In the genomic region with DNA sequence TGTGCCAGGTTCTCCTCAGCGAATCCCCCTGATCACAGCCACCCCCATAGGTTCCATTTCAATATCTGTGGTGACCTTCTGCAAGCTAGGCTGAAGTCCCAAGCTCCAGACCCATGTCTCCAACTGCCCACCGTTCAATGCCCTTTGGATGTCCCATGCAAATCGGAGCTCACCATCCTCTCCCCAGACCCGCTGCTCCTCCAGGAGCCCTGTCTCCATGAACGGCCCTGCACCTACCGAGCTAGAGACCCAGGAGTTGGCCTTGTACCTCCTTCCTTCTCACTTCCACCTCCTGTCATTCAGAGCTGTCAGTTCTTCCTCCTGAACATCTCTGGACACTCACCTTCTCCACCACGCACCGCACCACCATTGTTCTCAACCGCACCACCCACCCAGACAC, we compare ENCODE assay signal across 10 cellular contexts. TPM values are rescaled to one million over a fixed set of nuclear protein-coding genes. Genes with fewer than 3 reads are reported as not detected.
A peak's percentile ranks its signal among the peaks of the same experiment; 100 is the strongest.
DNase-seq lines count a peak whose midpoint lies in the region; ATAC-seq and TF ChIP-seq lines count a peak whose summit lies in the region.
"Had no signal": no experiment of that assay in that cellular context is flagged by ENCODE, and none has a peak within 500 bp of the region (broad histone marks: within the 10 kb centered on the region; RNA-seq: fewer than 3 reads in every experiment).

No MANE protein-coding gene starts in this region.

- ATAC-seq in GM21737 (IDR thresholded peaks at IDR 0.05; ENCODE audit: unreplicated experiment) = no peak

- no peaks in the 10 kb centered on the region for H3K9me3 ChIP-seq in CD4-positive, alpha-beta memory T cell (ENCODE audit: control insufficient read depth in 1 of 2, low read length in 2 of 2)
- H3K9me3 ChIP-seq in OCI-LY1 (ENCODE audit: low read length) = no peaks in the 10 kb centered on the region

- no peak overlapping the region for H3K27ac ChIP-seq in CD4-positive, alpha-beta memory T cell (ENCODE audit: low read depth, low read length)
- no peak overlapping the region for H3K27ac ChIP-seq in OCI-LY1 (ENCODE audit: low read depth, low read length, poor library complexity, severe bottlenecking)

- no peaks in the 10 kb centered on the region for H3K27me3 Mint-ChIP-seq in CD4-positive, alpha-beta memory T cell
- H3K27me3 Mint-ChIP-seq in endothelial cell (ENCODE audit: unreplicated experiment) (peaks cover 4% of the 10 kb centered on the region), osteocyte (ENCODE audit: unreplicated experiment) (no peaks in the 10 kb centered on the region)

- no peak for TF ChIP-seq CTCF in OCI-LY1 (IDR thresholded peaks at IDR 0.05; ENCODE audit: low read length)
- TF ChIP-seq CTCF in endothelial cell (IDR thresholded peaks at IDR 0.05; ENCODE audit: unreplicated experiment) = no peak
- TF ChIP-seq CTCF in osteocyte (IDR thresholded peaks at IDR 0.05) = no peak

- H3K79me2 ChIP-seq in OCI-LY1 (ENCODE audit: insufficient read depth, low read length) = no peaks in the 10 kb centered on the region

- POLR2A ChIA-PET in CD4-positive, alpha-beta memory T cell (lab: Charles Lee; ENCODE audit: partially characterized antibody) = interaction anchor here (0.8 to 1.5 kb wide), 3 partner anchors 10 to 375 kb away, joined by 4 read pairs; a partner anchor contains a TSS

- H3K36me3 ChIP-seq in CD4-positive, alpha-beta memory T cell (ENCODE audit: insufficient read depth, low read length) = no peaks in the 10 kb centered on the region
- H3K36me3 ChIP-seq in OCI-LY1 (ENCODE audit: insufficient read depth, low read length) = no peaks in the 10 kb centered on the region; the same call in 1 of the 2 replicates

- CTCF ChIA-PET in CD4-positive, alpha-beta memory T cell (lab: Charles Lee; ENCODE audit: partially characterized antibody) = interaction anchor here (2.8 to 3.1 kb wide), 2 partner anchors 12 to 13 kb away, joined by 8 to 21 read pairs; no protein-coding TSS in a partner anchor

- no peak overlapping the region for H2AFZ ChIP-seq in OCI-LY1 (ENCODE audit: low read length)

- peak overlapping the region; percentile 42 to 93 for H3K4me3 ChIP-seq in CD4-positive, alpha-beta memory T cell (ENCODE audit: low read length in 2 of 2)
- peak overlapping the region; percentile 90 for H3K4me3 ChIP-seq in OCI-LY1 (ENCODE audit: low read depth, low read length, poor library complexity, severe bottlenecking)

- peak overlapping the region; percentile 70 for H3K4me2 ChIP-seq in OCI-LY1 (ENCODE audit: low read length)

- no peaks in the 10 kb centered on the region for H3K9me3 Mint-ChIP-seq in CD4-positive, alpha-beta memory T cell
- H3K9me3 Mint-ChIP-seq in endothelial cell (ENCODE audit: unreplicated experiment) = no peaks in the 10 kb centered on the region
- H3K9me3 Mint-ChIP-seq in osteocyte (ENCODE audit: unreplicated experiment) = no peaks in the 10 kb centered on the region

- DNase-seq in CD4-positive, alpha-beta memory T cell = no peak
- DNase-seq in endothelial cell (ENCODE audit: low spot score) (no peak), osteocyte (ENCODE audit: extremely low spot score, unreplicated experiment) (peak; percentile 51), HuH-7 (ENCODE audit: low spot score) (no peak), CD1c-positive myeloid dendritic cell (ENCODE audit: extremely low spot score) (no peak)
- no peak for DNase-seq in stimulated activated CD4-positive, alpha-beta T cell treated with anti-CD3 and anti-CD28 coated beads, Interleukin-4, amount 100 ng/mL, for 24 hours
- DNase-seq: NCI-H1105, retina had no signal

- no peaks in the 10 kb centered on the region for H3F3A ChIP-seq in OCI-LY1 (ENCODE audit: insufficient read depth, low read length)

- peak overlapping the region; percentile 97 to 99 (median 98) for H3K4me3 Mint-ChIP-seq in CD4-positive, alpha-beta memory T cell
- H3K4me3 Mint-ChIP-seq in endothelial cell (ENCODE audit: unreplicated experiment) (peak overlapping the region; percentile 98), osteocyte (ENCODE audit: unreplicated experiment) (peak overlapping the region; percentile 99)

- intact Hi-C loops in CD4-positive, alpha-beta memory T cell (cut with micrococcal nuclease) = loop anchor here (5.0 kb wide), 1 partner anchor 324 kb away; no protein-coding TSS in a partner anchor

- peaks cover 17% of the 10 kb centered on the region for H3K4me1 ChIP-seq in CD4-positive, alpha-beta memory T cell (ENCODE audit: insufficient read depth, low read length)
- H3K4me1 ChIP-seq in OCI-LY1 (ENCODE audit: insufficient read depth, low read length, severe bottlenecking) = peaks cover 17% of the 10 kb centered on the region

- H3K4me1 Mint-ChIP-seq in CD4-positive, alpha-beta memory T cell = peaks cover 7 to 33% (median 20%) of the 10 kb centered on the region in 4 donors
- peaks cover 16% of the 10 kb centered on the region for H3K4me1 Mint-ChIP-seq in endothelial cell (ENCODE audit: unreplicated experiment)
- H3K4me1 Mint-ChIP-seq in osteocyte (ENCODE audit: unreplicated experiment) = peaks cover 28% of the 10 kb centered on the region

- H3K36me3 Mint-ChIP-seq in CD4-positive, alpha-beta memory T cell = peaks cover 3 to 9% of the 10 kb centered on the region in 2 donors
- H3K36me3 Mint-ChIP-seq in endothelial cell (ENCODE audit: low read depth, unreplicated experiment) (peaks cover 3% of the 10 kb centered on the region), osteocyte (ENCODE audit: unreplicated experiment) (no peaks in the 10 kb centered on the region)

- H3K9me2 ChIP-seq in OCI-LY1 (ENCODE audit: low read depth, low read length) = no peaks in the 10 kb centered on the region

- peak overlapping the region in 6 of 7 donors; percentile 25 to 97 (median 94) for H3K27ac Mint-ChIP-seq in CD4-positive, alpha-beta memory T cell
- H3K27ac Mint-ChIP-seq in endothelial cell (ENCODE audit: unreplicated experiment) (no peak overlapping the region), osteocyte (ENCODE audit: unreplicated experiment) (no peak overlapping the region)

- no peaks in the 10 kb centered on the region for H3K27me3 ChIP-seq in CD4-positive, alpha-beta memory T cell (ENCODE audit: insufficient read depth, low read length)
- no peaks in the 10 kb centered on the region for H3K27me3 ChIP-seq in OCI-LY1 (ENCODE audit: insufficient read depth, low read length)

- H3K9ac ChIP-seq in OCI-LY1 (ENCODE audit: low read length) = peak overlapping the region; percentile 84; the same call in 1 of the 2 replicates

- no peaks in the 10 kb centered on the region for H4K20me1 ChIP-seq in OCI-LY1 (ENCODE audit: insufficient read depth, low read length)

RNA-seq across cellular contexts. Expression of a gene that starts 1.0 kb away (rescaled TPM):
- 10 to 100 TPM; 30.7 to 33.9 TPM for total RNA-seq in CD4-positive, alpha-beta memory T cell
- polyA plus RNA-seq in CD4-positive, alpha-beta memory T cell = 10 to 100 TPM; 16.7 to 16.9 TPM
- total RNA-seq in endothelial cell (ENCODE audit: unreplicated experiment) = 34.0 TPM
- 40.3 and 40.4 TPM in 2 replicates for total RNA-seq in osteocyte

Comparison
In these comparisons a context has a peak if more than half of its experiments do, and no peak if none do; other contexts are left out.
1. H3K27ac Mint-ChIP-seq: peak in CD4-positive, alpha-beta memory T cell (6 of 7); none in endothelial cell (single experiment) and osteocyte (single experiment).
2. Peak in every context shown above with its lines, with median percentiles within 50 percentile points of each other: H3K4me3 Mint-ChIP-seq.